1 cellular context compared by ENCODE assay signal in the genomic region with DNA sequence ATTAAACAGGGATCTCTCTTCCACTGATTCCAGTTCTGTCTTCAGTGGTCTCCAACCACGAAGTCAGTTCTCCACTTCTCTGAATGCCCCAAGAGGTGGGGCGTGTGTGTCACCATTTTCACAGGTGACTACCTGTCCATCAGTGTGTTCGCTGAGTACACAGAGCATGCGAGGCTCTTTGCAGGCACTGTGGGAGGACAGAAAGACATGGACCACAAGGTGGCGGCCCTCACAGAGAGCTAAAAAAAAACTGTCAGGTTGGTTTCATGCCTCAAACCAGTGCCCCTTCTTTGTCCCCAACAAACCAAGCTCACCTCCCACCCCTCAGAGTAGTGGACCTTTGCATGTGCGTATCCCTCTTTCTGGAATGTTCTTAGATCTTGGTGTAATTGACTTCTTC.
TF ChIP-seq lines count a peak whose summit lies in the region.

No MANE protein-coding gene starts in this region.

TF ChIP-seq in K562, 482 proteins besides CTCF, POLR2A, EP300 and RAD21:
- TF ChIP-seq SMC3 (conservative IDR thresholded peaks at IDR 0.05; ENCODE audit: insufficient read depth, low read depth, low read length) (0 out of 2 replicates have a peak, but pooled peaks have one; percentile 16), SREBF1 (IDR thresholded peaks at IDR 0.05; ENCODE audit: borderline replicate concordance, low read depth, low read length) (no peak), CTCFL (IDR thresholded peaks at IDR 0.05; ENCODE audit: borderline replicate concordance, insufficient read depth, low read depth, low read length, poor library complexity, severe bottlenecking) (peak; percentile 66)
TF ChIP-seq in K562: peak in this region for 2.
